In genomic region chr22:41911292-41911611, GRCh38 we compare ENCODE assay signal across 18 cellular contexts. TPM values are rescaled to one million over a fixed set of nuclear protein-coding genes. Genes with fewer than 3 reads are reported as not detected.
DNase-seq lines count a peak whose midpoint lies in the region; ATAC-seq and TF ChIP-seq lines count a peak whose summit lies in the region.
"Had no signal": no experiment of that assay in that cellular context is flagged by ENCODE, and none has a peak within 500 bp of the region (broad histone marks: within the 10 kb centered on the region; RNA-seq: fewer than 3 reads in every experiment).

No MANE protein-coding gene starts in this region.

- no peak overlapping the region for H3K9ac ChIP-seq in MM.1S (ENCODE audit: low read length)

- peaks cover 15% of the 10 kb centered on the region for H3F3A ChIP-seq in MM.1S (ENCODE audit: insufficient read depth, low read length)

- H3K27me3 Mint-ChIP-seq in activated T-helper 1 cell treated with anti-CD3 and anti-CD28 coated beads, Interleukin-12 subunit alpha, Interleukin-12 subunit beta, Interleukin-2, Interleukin-4 antibody, amounts not matched to agents 30 ng/mL and 10 ng/mL and 1 ng/mL, durations not matched to agents 14 hours and 24 hours and 36 hours (ENCODE audit: insufficient read depth) = peaks cover 42% of the 10 kb centered on the region
- H3K27me3 Mint-ChIP-seq in naive thymus-derived CD4-positive, alpha-beta T cell = peaks cover 28 to 54% (median 36%) of the 10 kb centered on the region in 5 donors

- no peak overlapping the region for H3K27ac Mint-ChIP-seq in activated T-helper 1 cell treated with anti-CD3 and anti-CD28 coated beads, Interleukin-12 subunit alpha, Interleukin-12 subunit beta, Interleukin-2, Interleukin-4 antibody, amounts not matched to agents 30 ng/mL and 10 ng/mL and 1 ng/mL, durations not matched to agents 14 hours and 24 hours and 36 hours
- H3K27ac Mint-ChIP-seq in naive thymus-derived CD4-positive, alpha-beta T cell = no peak overlapping the region
- H3K27ac Mint-ChIP-seq: dendritic cell treated with granulocyte-macrophage colony-stimulating factor and Interleukin-4, amounts not matched to agents 40 ng/mL and 50 ng/mL, for 4 days had no signal

- DNase-seq in right cardiac atrium (peak in 2 of 3 donors; percentile 45 to 54), left ventricle myocardium superior (no peak), MM.1S (no peak), UCSD-AML1 (lab: John Stamatoyannopoulos, UW; ENCODE audit: unreplicated experiment) (no peak), AG08395 (ENCODE audit: low spot score) (no peak)
- no peak for DNase-seq in activated T-helper 1 cell treated with anti-CD3 and anti-CD28 coated beads, Interleukin-12 subunit alpha, Interleukin-12 subunit beta, Interleukin-2, Interleukin-4 antibody, amounts not matched to agents 30 ng/mL and 10 ng/mL and 1 ng/mL, durations not matched to agents 14 hours and 24 hours and 36 hours (ENCODE audit: low spot score)
- no peak for DNase-seq in naive thymus-derived CD4-positive, alpha-beta T cell
- DNase-seq in effector CD8-positive, alpha-beta T cell (lab: John Stamatoyannopoulos, UW) = no peak
- DNase-seq: esophagus squamous epithelium, NCI-H146, NCI-H226 had no signal

- no peaks in the 10 kb centered on the region for H3K36me3 ChIP-seq in naive thymus-derived CD4-positive, alpha-beta T cell (ENCODE audit: control insufficient read depth in 2 of 3, insufficient read depth in 3 of 3, low read length in 3 of 3)
- no peaks in the 10 kb centered on the region for H3K36me3 ChIP-seq in MM.1S (replicated peaks; ENCODE audit: insufficient read depth, low read length)
- H3K36me3 ChIP-seq: prostate gland had no signal

- POLR2A ChIA-PET in naive thymus-derived CD4-positive, alpha-beta T cell (lab: Charles Lee) = no interaction called here

- H3K4me3 Mint-ChIP-seq in activated T-helper 1 cell treated with anti-CD3 and anti-CD28 coated beads, Interleukin-12 subunit alpha, Interleukin-12 subunit beta, Interleukin-2, Interleukin-4 antibody, amounts not matched to agents 30 ng/mL and 10 ng/mL and 1 ng/mL, durations not matched to agents 14 hours and 24 hours and 36 hours = peak overlapping the region; percentile 19
- H3K4me3 Mint-ChIP-seq in naive thymus-derived CD4-positive, alpha-beta T cell = peak overlapping the region; percentile 60 to 85 (median 68)

- no peaks in the 10 kb centered on the region for H3K79me2 ChIP-seq in MM.1S (ENCODE audit: low read length)

- H3K4me1 Mint-ChIP-seq in activated T-helper 1 cell treated with anti-CD3 and anti-CD28 coated beads, Interleukin-12 subunit alpha, Interleukin-12 subunit beta, Interleukin-2, Interleukin-4 antibody, amounts not matched to agents 30 ng/mL and 10 ng/mL and 1 ng/mL, durations not matched to agents 14 hours and 24 hours and 36 hours (ENCODE audit: low read depth) = peaks cover 38% of the 10 kb centered on the region
- peaks cover 4 to 33% (median 28%) of the 10 kb centered on the region in 7 donors for H3K4me1 Mint-ChIP-seq in naive thymus-derived CD4-positive, alpha-beta T cell

- H3K4me2 ChIP-seq in MM.1S (ENCODE audit: low read depth, low read length) = no peak overlapping the region

- CTCF ChIA-PET in naive thymus-derived CD4-positive, alpha-beta T cell (lab: Charles Lee) = no interaction called here

- H3K27me3 ChIP-seq in right cardiac atrium (ENCODE audit: control insufficient read depth, insufficient read depth) = no peaks in the 10 kb centered on the region
- H3K27me3 ChIP-seq in naive thymus-derived CD4-positive, alpha-beta T cell (ENCODE audit: control insufficient read depth in 2 of 2, insufficient read depth in 2 of 2, low read length in 2 of 2) = peaks cover 7 to 17% of the 10 kb centered on the region in 2 donors
- peaks cover 48% of the 10 kb centered on the region for H3K27me3 ChIP-seq in MM.1S (replicated peaks; ENCODE audit: insufficient read depth, low read length)

- no peak overlapping the region for H2AFZ ChIP-seq in MM.1S (ENCODE audit: low read length)

- H3K36me3 Mint-ChIP-seq in activated T-helper 1 cell treated with anti-CD3 and anti-CD28 coated beads, Interleukin-12 subunit alpha, Interleukin-12 subunit beta, Interleukin-2, Interleukin-4 antibody, amounts not matched to agents 30 ng/mL and 10 ng/mL and 1 ng/mL, durations not matched to agents 14 hours and 24 hours and 36 hours (ENCODE audit: low read depth) = peaks cover 10% of the 10 kb centered on the region
- peaks cover 0 to 7% (median 0%) of the 10 kb centered on the region in 5 donors for H3K36me3 Mint-ChIP-seq in naive thymus-derived CD4-positive, alpha-beta T cell

- no peaks in the 10 kb centered on the region for H3K4me1 ChIP-seq in right cardiac atrium (ENCODE audit: control insufficient read depth, insufficient read depth, low read length)
- H3K4me1 ChIP-seq in naive thymus-derived CD4-positive, alpha-beta T cell (ENCODE audit: control insufficient read depth in 2 of 2, insufficient read depth in 2 of 2, low read length in 2 of 2) = peaks cover 19 to 20% of the 10 kb centered on the region in 2 donors
- H3K4me1 ChIP-seq in MM.1S (ENCODE audit: low read length) = peaks cover 21% of the 10 kb centered on the region

- no peak for ATAC-seq in right cardiac atrium
- no peak for ATAC-seq in left ventricle myocardium superior
- ATAC-seq in naive thymus-derived CD4-positive, alpha-beta T cell = no peak

- no peak for TF ChIP-seq CTCF in MM.1S (IDR thresholded peaks at IDR 0.05; ENCODE audit: low read length)

- no peak overlapping the region for H3K4me3 ChIP-seq in right cardiac atrium (ENCODE audit: low read length)
- no peak overlapping the region for H3K4me3 ChIP-seq in naive thymus-derived CD4-positive, alpha-beta T cell (ENCODE audit: low read length)
- H3K4me3 ChIP-seq in MM.1S (ENCODE audit: low read length) = no peak overlapping the region

- no peaks in the 10 kb centered on the region for H3K9me2 ChIP-seq in MM.1S (replicated peaks; ENCODE audit: insufficient read depth, low read length)

- no peaks in the 10 kb centered on the region for H4K20me1 ChIP-seq in MM.1S (ENCODE audit: insufficient read depth, low read length)

- intact Hi-C loops in right cardiac atrium (cut with DNase I) = no loop called here
- intact Hi-C loops in left ventricle myocardium superior (cut with micrococcal nuclease) = no loop called here
- intact Hi-C loops in activated T-helper 1 cell treated with anti-CD3 and anti-CD28 coated beads, Interleukin-12 subunit alpha, Interleukin-12 subunit beta, Interleukin-2, Interleukin-4 antibody, amounts not matched to agents 30 ng/mL and 10 ng/mL and 1 ng/mL, durations not matched to agents 14 hours and 24 hours and 36 hours (cut with micrococcal nuclease) = no loop called here
- intact Hi-C loops in naive thymus-derived CD4-positive, alpha-beta T cell (cut with micrococcal nuclease) = loop anchor here (2.0 kb wide), 2 partner anchors 14 to 30 kb away; no protein-coding TSS in a partner anchor

- 30% methylated on average over 12 of the region's 12 CpGs for WGBS in right cardiac atrium

- H3K9me3 Mint-ChIP-seq in activated T-helper 1 cell treated with anti-CD3 and anti-CD28 coated beads, Interleukin-12 subunit alpha, Interleukin-12 subunit beta, Interleukin-2, Interleukin-4 antibody, amounts not matched to agents 30 ng/mL and 10 ng/mL and 1 ng/mL, durations not matched to agents 14 hours and 24 hours and 36 hours = no peaks in the 10 kb centered on the region
- peaks cover 0 to 2% (median 0%) of the 10 kb centered on the region in 11 donors for H3K9me3 Mint-ChIP-seq in naive thymus-derived CD4-positive, alpha-beta T cell
- H3K9me3 Mint-ChIP-seq: dendritic cell treated with granulocyte-macrophage colony-stimulating factor and Interleukin-4, amounts not matched to agents 40 ng/mL and 50 ng/mL, for 4 days had no signal

- H3K9me3 ChIP-seq in right cardiac atrium (ENCODE audit: control insufficient read depth, low read length) (no peaks in the 10 kb centered on the region), MM.1S (replicated peaks; ENCODE audit: insufficient read depth, low read length) (no peaks in the 10 kb centered on the region)
- no peaks in the 10 kb centered on the region for H3K9me3 ChIP-seq in naive thymus-derived CD4-positive, alpha-beta T cell (ENCODE audit: control insufficient read depth in 2 of 3, low read length in 3 of 3)
- H3K9me3 ChIP-seq: esophagus squamous epithelium, heart left ventricle, prostate gland had no signal

- no peak overlapping the region for H3K27ac ChIP-seq in right cardiac atrium (ENCODE audit: low read length)
- H3K27ac ChIP-seq in naive thymus-derived CD4-positive, alpha-beta T cell (ENCODE audit: low read depth, low read length) = no peak overlapping the region
- H3K27ac ChIP-seq in MM.1S (ENCODE audit: low read length) = no peak overlapping the region
- H3K27ac ChIP-seq: esophagus squamous epithelium, prostate gland had no signal

RNA-seq across cellular contexts. Expression of gene SHISA8, which starts 3.6 kb away (rescaled TPM):
- total RNA-seq in right cardiac atrium (1 to 10 TPM; 1.1 to 8.5 (median 2.6) TPM), left ventricle myocardium superior (10.2 TPM)
- polyA plus RNA-seq in right cardiac atrium = 0.95 TPM
- total RNA-seq in activated T-helper 1 cell treated with anti-CD3 and anti-CD28 coated beads, Interleukin-12 subunit alpha, Interleukin-12 subunit beta, Interleukin-2, Interleukin-4 antibody, amounts not matched to agents 30 ng/mL and 10 ng/mL and 1 ng/mL, durations not matched to agents 14 hours and 24 hours and 36 hours = 5.8 and 6.1 TPM in 2 replicates
- total RNA-seq in naive thymus-derived CD4-positive, alpha-beta T cell = under 1 TPM in 3 of 5 experiments, not detected in 2; 0.34 to 0.58 (median 0.54) TPM
- polyA plus RNA-seq in naive thymus-derived CD4-positive, alpha-beta T cell = not detected
- total RNA-seq: esophagus squamous epithelium; HT-29; LHCN-M2; prostate gland; T-helper 2 cell treated with Interferon-gamma antibody and Interleukin-4, amounts not matched to agents 100 ng/mL and 5 ng/mL, for 36 hours had no signal
- polyA plus RNA-seq: keratinocyte had no signal

RNA-seq across cellular contexts. Expression of gene TNFRSF13C, which starts 15.4 kb away (rescaled TPM):
- under 1 TPM; 0.19 to 0.96 (median 0.55) TPM for total RNA-seq in right cardiac atrium
- polyA plus RNA-seq in right cardiac atrium = 0.41 TPM
- 1.6 TPM for total RNA-seq in left ventricle myocardium superior
- total RNA-seq in activated T-helper 1 cell treated with anti-CD3 and anti-CD28 coated beads, Interleukin-12 subunit alpha, Interleukin-12 subunit beta, Interleukin-2, Interleukin-4 antibody, amounts not matched to agents 30 ng/mL and 10 ng/mL and 1 ng/mL, durations not matched to agents 14 hours and 24 hours and 36 hours = 3.0 and 3.2 TPM in 2 replicates
- 10 to 100 TPM in 2 of 5 experiments, 1 to 10 TPM in 3; 1.2 to 17.2 (median 8.4) TPM for total RNA-seq in naive thymus-derived CD4-positive, alpha-beta T cell
- under 1 TPM; 0.38 to 0.39 TPM for polyA plus RNA-seq in naive thymus-derived CD4-positive, alpha-beta T cell

RNA-seq across cellular contexts. Expression of gene CENPM, which starts 35.7 kb away (rescaled TPM):
- total RNA-seq in right cardiac atrium (1 to 10 TPM in 2 of 4 donors, not detected in 2; 1.4 to 1.8 TPM), left ventricle myocardium superior (0.52 TPM)
- 0.23 TPM for polyA plus RNA-seq in right cardiac atrium
- total RNA-seq in activated T-helper 1 cell treated with anti-CD3 and anti-CD28 coated beads, Interleukin-12 subunit alpha, Interleukin-12 subunit beta, Interleukin-2, Interleukin-4 antibody, amounts not matched to agents 30 ng/mL and 10 ng/mL and 1 ng/mL, durations not matched to agents 14 hours and 24 hours and 36 hours = 82.0 and 84.6 TPM in 2 replicates
- 10 to 100 TPM in 3 of 5 experiments, 1 to 10 TPM in 2; 5.1 to 51.1 (median 10.8) TPM for total RNA-seq in naive thymus-derived CD4-positive, alpha-beta T cell
- polyA plus RNA-seq in naive thymus-derived CD4-positive, alpha-beta T cell = 1 to 10 TPM; 2.3 to 4.4 TPM

RNA-seq across cellular contexts. Expression of gene SEPTIN3, which starts 58.0 kb away (rescaled TPM):
- total RNA-seq in right cardiac atrium (under 1 TPM; 0.09 to 0.39 (median 0.14) TPM), left ventricle myocardium superior (0.22 TPM)
- polyA plus RNA-seq in right cardiac atrium = 0.14 TPM
- total RNA-seq in activated T-helper 1 cell treated with anti-CD3 and anti-CD28 coated beads, Interleukin-12 subunit alpha, Interleukin-12 subunit beta, Interleukin-2, Interleukin-4 antibody, amounts not matched to agents 30 ng/mL and 10 ng/mL and 1 ng/mL, durations not matched to agents 14 hours and 24 hours and 36 hours = 7.0 and 7.9 TPM in 2 replicates
- total RNA-seq in naive thymus-derived CD4-positive, alpha-beta T cell = 1 to 10 TPM in 1 of 5 experiments, under 1 TPM in 4; 0.08 to 4.2 (median 0.16) TPM
- polyA plus RNA-seq in naive thymus-derived CD4-positive, alpha-beta T cell = not detected
- total RNA-seq: HT-29, LHCN-M2 had no signal

Comparison
In these comparisons a context has a peak if more than half of its experiments do, and no peak if none do; other contexts are left out.
1. DNase-seq: peak in right cardiac atrium (2 of 3); none in left ventricle myocardium superior (single experiment), activated T-helper 1 cell treated with anti-CD3 and anti-CD28 coated beads, Interleukin-12 subunit alpha, Interleukin-12 subunit beta, Interleukin-2, Interleukin-4 antibody, amounts not matched to agents 30 ng/mL and 10 ng/mL and 1 ng/mL, durations not matched to agents 14 hours and 24 hours and 36 hours (single experiment), naive thymus-derived CD4-positive, alpha-beta T cell (0 of 9), MM.1S (single experiment), UCSD-AML1 (single experiment), AG08395 (single experiment) and effector CD8-positive, alpha-beta T cell (single experiment).
2. intact Hi-C loops: an anchor here in naive thymus-derived CD4-positive, alpha-beta T cell (2.0 kb wide); none called in right cardiac atrium, left ventricle myocardium superior and activated T-helper 1 cell treated with anti-CD3 and anti-CD28 coated beads, Interleukin-12 subunit alpha, Interleukin-12 subunit beta, Interleukin-2, Interleukin-4 antibody, amounts not matched to agents 30 ng/mL and 10 ng/mL and 1 ng/mL, durations not matched to agents 14 hours and 24 hours and 36 hours.